ENCODE assay signal across 11 cellular contexts in genomic region chr9:133572821-133573361, GRCh38. TPM values are rescaled to one million over a fixed set of nuclear protein-coding genes. Genes with fewer than 3 reads are reported as not detected.
DNase-seq lines count a peak whose midpoint lies in the region; ATAC-seq and TF ChIP-seq lines count a peak whose summit lies in the region.
"Had no signal": no experiment of that assay in that cellular context is flagged by ENCODE, and none has a peak within 500 bp of the region (broad histone marks: within the 10 kb centered on the region; RNA-seq: fewer than 3 reads in every experiment).

No MANE protein-coding gene starts in this region.

- peak; percentile 38 for DNase-seq in NCI-H1105 (lab: John Stamatoyannopoulos, UW)
- DNase-seq in anterior cingulate cortex (lab: John Stamatoyannopoulos, UW): peak in 57 of 58 donors; percentile 35 to 90 (median 77)
- no peak for DNase-seq in left lung
- peak; percentile 47 to 87 for DNase-seq in upper lobe of left lung
- no peak for DNase-seq in NOMO-1 (lab: John Stamatoyannopoulos, UW; ENCODE audit: unreplicated experiment in 2 of 2)
- no peak for DNase-seq in activated CD8-positive, alpha-beta memory T cell treated with anti-CD3 and anti-CD28 coated beads for 24 hours
- DNase-seq: erythroblast, RPMI8226 had no signal

- H3K9me3 ChIP-seq in left lung (no peaks in the 10 kb centered on the region), upper lobe of left lung (no peaks in the 10 kb centered on the region)

- intact Hi-C loops in left lung (cut with DNase I): no loop called here

- TF ChIP-seq POLR2A in upper lobe of left lung (IDR thresholded peaks at IDR 0.05): no peak

- peak; percentile 50 for ATAC-seq in left lung
- ATAC-seq in upper lobe of left lung (ENCODE audit: low FRiP score in 2 of 2): peak in 1 of 2 donors; percentile 7
- ATAC-seq in HG03520 (IDR thresholded peaks at IDR 0.05; ENCODE audit: unreplicated experiment): no peak
- ATAC-seq: activated T-helper 17 cell treated with anti-CD3 and anti-CD28 coated beads, Interleukin-2, amount 50 U/mL, for 72 hours had no signal

- H3K4me3 ChIP-seq in left lung (no peak overlapping the region), upper lobe of left lung (no peak overlapping the region)

- no peak for TF ChIP-seq CTCF in left lung (IDR thresholded peaks at IDR 0.05)
- TF ChIP-seq CTCF in upper lobe of left lung (IDR thresholded peaks at IDR 0.05): no peak

- H3K27ac ChIP-seq in left lung (no peak overlapping the region), upper lobe of left lung (peak overlapping the region in 2 of 4 donors; percentile 20 to 36)

- H3K36me3 ChIP-seq in left lung: no peaks in the 10 kb centered on the region
- peaks cover 0 to 11% (median 3%) of the 10 kb centered on the region in 4 donors for H3K36me3 ChIP-seq in upper lobe of left lung

- H3K4me1 ChIP-seq in left lung (peaks cover 7 to 12% of the 10 kb centered on the region in 2 donors), upper lobe of left lung (peaks cover 27 to 41% (median 32%) of the 10 kb centered on the region in 4 donors)

- no peak for TF ChIP-seq EP300 in upper lobe of left lung (IDR thresholded peaks at IDR 0.05)

- WGBS in upper lobe of left lung, 2 donors: 39 to 60% methylated on average over 5 to 15 of the region's 15 CpGs

- H3K27me3 ChIP-seq in left lung: peaks cover 0 to 14% of the 10 kb centered on the region in 2 donors
- no peaks in the 10 kb centered on the region for H3K27me3 ChIP-seq in upper lobe of left lung

RNA-seq across cellular contexts. Expression of gene FAM163B, which starts 36.3 kb away (rescaled TPM):
- total RNA-seq in left lung (under 1 TPM in 1 of 2 donors, not detected in 1; 0.23 TPM), upper lobe of left lung (not detected)
- total RNA-seq: activated T-helper 17 cell treated with anti-CD3 and anti-CD28 coated beads, Interleukin-2, amount 50 U/mL, for 72 hours; pulmonary artery endothelial cell had no signal

RNA-seq across cellular contexts. Expression of gene ADAMTSL2, which starts 38.4 kb away (rescaled TPM):
- total RNA-seq in left lung (10 to 100 TPM; 17.3 to 18.5 TPM), upper lobe of left lung (10 to 100 TPM in 4 of 6 donors, 1 to 10 TPM in 2; 1.4 to 34.8 (median 19.2) TPM)
- total RNA-seq: activated T-helper 17 cell treated with anti-CD3 and anti-CD28 coated beads, Interleukin-2, amount 50 U/mL, for 72 hours; pulmonary artery endothelial cell had no signal

RNA-seq across cellular contexts. Expression of gene MYMK, which starts 48.1 kb away (rescaled TPM):
- total RNA-seq in left lung (not detected), upper lobe of left lung (not detected)
- total RNA-seq: activated T-helper 17 cell treated with anti-CD3 and anti-CD28 coated beads, Interleukin-2, amount 50 U/mL, for 72 hours; pulmonary artery endothelial cell had no signal

Comparison
In these comparisons a context has a peak if more than half of its experiments do, and no peak if none do; other contexts are left out.
1. DNase-seq: peak in NCI-H1105 (single experiment), anterior cingulate cortex (57 of 58) and upper lobe of left lung (2 of 2); none in left lung (0 of 2), NOMO-1 (0 of 2) and activated CD8-positive, alpha-beta memory T cell treated with anti-CD3 and anti-CD28 coated beads for 24 hours (single experiment).